Comparison of ENCODE assay signal across 8 cellular contexts in the genomic region with DNA sequence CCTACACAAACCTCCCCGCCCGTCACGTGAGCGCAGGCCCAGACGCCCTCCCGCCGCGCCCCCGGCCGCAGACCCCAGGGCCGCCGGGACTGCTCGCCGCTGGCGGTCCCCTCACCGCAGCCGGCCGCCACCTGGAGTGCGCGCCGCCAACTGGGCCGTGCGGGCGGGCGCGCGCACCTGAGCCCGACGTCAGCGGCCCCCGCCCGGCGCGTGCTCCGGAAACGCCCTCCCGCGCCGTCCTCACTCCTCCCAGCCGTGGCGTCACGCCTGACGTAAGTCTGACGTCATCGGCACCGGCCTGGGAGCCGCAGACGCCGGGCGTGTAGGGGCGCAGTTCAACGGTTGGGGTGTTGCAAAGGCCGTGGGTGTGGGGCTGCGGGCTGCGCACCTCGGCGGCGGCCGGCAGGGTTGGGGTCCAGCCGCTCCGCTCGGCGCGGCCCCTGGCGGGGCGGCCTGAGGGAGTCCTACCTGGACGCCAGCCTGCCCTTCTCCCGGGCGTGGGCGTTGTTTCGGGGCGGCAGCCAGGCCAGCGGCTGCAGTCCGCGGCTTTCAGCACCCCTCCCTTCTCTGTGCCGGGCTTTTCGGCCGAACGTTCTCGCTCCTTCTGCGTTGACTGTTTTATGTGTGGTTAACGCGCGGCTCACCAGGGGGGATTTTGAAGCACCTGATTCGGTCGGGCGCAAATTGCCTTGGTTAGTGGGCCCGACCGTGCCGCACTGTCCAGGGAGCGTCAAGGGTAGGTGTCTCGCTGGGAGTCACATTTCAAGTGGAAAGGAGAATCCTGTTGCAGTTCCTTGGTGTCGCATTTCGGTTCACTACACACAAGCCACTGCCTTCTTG. TPM values are rescaled to one million over a fixed set of nuclear protein-coding genes. Genes with fewer than 3 reads are reported as not detected.
DNase-seq lines count a peak whose midpoint lies in the region; ATAC-seq and TF ChIP-seq lines count a peak whose summit lies in the region.

A gene (minus strand): TSS at position 155 of the 840 bp plus-strand sequence. CDS start 956 bp downstream, outside the sequence.

- TF ChIP-seq CTCF in parathyroid adenoma (IDR thresholded peaks at IDR 0.05) (no peak), thyroid gland (IDR thresholded peaks at IDR 0.05) (peak in 2 of 6 experiments; percentile 17 to 27)

- H3K4me2 ChIP-seq in parathyroid adenoma (ENCODE audit: low read length) = peak within 1 kb of the TSS; percentile 99

- H3K4me3 ChIP-seq in adipocyte (ENCODE audit: low read length) (peak within 1 kb of the TSS; percentile 93), parathyroid adenoma (ENCODE audit: low read depth, low read length) (peak within 1 kb of the TSS; percentile 87), thyroid gland (replicated peaks in 1 of 3) (peak within 1 kb of the TSS; percentile 66 to 98 (median 91))

- intact Hi-C loops in Right ventricle myocardium superior (cut with DNase I) (no loop called here), thyroid gland (cut with DNase I) (no loop called here)

- H3K9me3 ChIP-seq in adipocyte (ENCODE audit: control insufficient read depth, low read length) = no peaks in the 10 kb centered on the region
- H3K9me3 ChIP-seq in parathyroid adenoma (ENCODE audit: control insufficient read depth, low read length) = no peaks in the 10 kb centered on the region
- H3K9me3 ChIP-seq in thyroid gland = no peaks in the 10 kb centered on the region

- H3K4me1 Mint-ChIP-seq in T-cell = peaks cover 48 to 65% (median 56%) of the 10 kb centered on the region in 3 donors

- CTCF ChIA-PET in T-cell (lab: Charles Lee) = no interaction called here

- peak within 1 kb of the TSS; percentile 89 to 97 (median 91) for H3K4me3 Mint-ChIP-seq in T-cell

- POLR2A ChIA-PET in T-cell (lab: Charles Lee) = no interaction called here

- H3K4me1 ChIP-seq in adipocyte (ENCODE audit: control insufficient read depth, insufficient read depth, low read length) (peaks cover 50% of the 10 kb centered on the region), parathyroid adenoma (peaks cover 18% of the 10 kb centered on the region), thyroid gland (peaks cover 45 to 50% of the 10 kb centered on the region in 2 donors)

- peak; percentile 88 to 99 for TF ChIP-seq POLR2A in thyroid gland (IDR thresholded peaks at IDR 0.05)

- H3K36me3 Mint-ChIP-seq in T-cell = peaks cover 13% of the 10 kb centered on the region

- H3K27me3 Mint-ChIP-seq in T-cell = no peaks in the 10 kb centered on the region

- H3K9me3 Mint-ChIP-seq in T-cell = no peaks in the 10 kb centered on the region

- peak within 1 kb of the TSS; percentile 92 for H3K9ac ChIP-seq in adipocyte (ENCODE audit: low read length)
- H3K9ac ChIP-seq in parathyroid adenoma = peak within 1 kb of the TSS; percentile 46

- peak within 1 kb of the TSS; percentile 92 for H2AFZ ChIP-seq in parathyroid adenoma

- ATAC-seq in HG02588 (IDR thresholded peaks at IDR 0.05; ENCODE audit: unreplicated experiment) (peak; percentile 39), T-cell (replicated peaks in 1 of 4) (peak; percentile 41 to 56 (median 43)), Right ventricle myocardium superior (ENCODE audit: poor library complexity) (peak; percentile 67)

- 0% methylated on average over 38 to 47 of the region's 94 CpGs for WGBS in thyroid gland, 2 donors

- H3K36me3 ChIP-seq in adipocyte (ENCODE audit: control insufficient read depth, insufficient read depth, low read length, severe bottlenecking) (no peaks in the 10 kb centered on the region), parathyroid adenoma (ENCODE audit: control insufficient read depth, insufficient read depth, low read length) (no peaks in the 10 kb centered on the region), thyroid gland (no peaks in the 10 kb centered on the region)

- H3K27ac ChIP-seq in parathyroid adenoma = peak within 1 kb of the TSS; percentile 85
- peak within 1 kb of the TSS; percentile 91 to 99 (median 98) for H3K27ac ChIP-seq in thyroid gland

- H3K27me3 ChIP-seq in adipocyte (replicated peaks; ENCODE audit: control insufficient read depth, insufficient read depth, low read length) = no peaks in the 10 kb centered on the region
- H3K27me3 ChIP-seq in parathyroid adenoma (ENCODE audit: control insufficient read depth, insufficient read depth, low read length) = no peaks in the 10 kb centered on the region
- no peaks in the 10 kb centered on the region for H3K27me3 ChIP-seq in thyroid gland

- peaks cover 8% of the 10 kb centered on the region for H3K79me2 ChIP-seq in parathyroid adenoma

- DNase-seq in GM04504 (ENCODE audit: low read depth) = peak; percentile 74
- DNase-seq in NCI-H1417 (lab: John Stamatoyannopoulos, UW) = peak; percentile 90 to 93 (median 91)
- DNase-seq in T-cell = peak; percentile 91 to 100 (median 98)
- peak; percentile 97 for DNase-seq in adipocyte (ENCODE audit: low read depth)
- peak; percentile 98 for DNase-seq in Right ventricle myocardium superior
- DNase-seq in thyroid gland = peak; percentile 92 to 94

- peak within 1 kb of the TSS; percentile 96 to 99 for H3K27ac Mint-ChIP-seq in T-cell

RNA-seq across cellular contexts. Expression of the gene that starts here (rescaled TPM):
- total RNA-seq in T-cell (100 to 1,000 TPM in 2 of 5 donors, 10 to 100 TPM in 3; 78.4 to 164 (median 83.5) TPM), Right ventricle myocardium superior (17.2 TPM), thyroid gland (10 to 100 TPM; 46.7 to 76.6 (median 62.2) TPM)

Comparison
In these comparisons a context has a peak if more than half of its experiments do, and no peak if none do; other contexts are left out.
1. Peak in every context shown above with its lines: DNase-seq, ATAC-seq, H3K4me3 ChIP-seq and H3K27ac ChIP-seq.